ENCODE assay signal across 8 cellular contexts in the genomic region with DNA sequence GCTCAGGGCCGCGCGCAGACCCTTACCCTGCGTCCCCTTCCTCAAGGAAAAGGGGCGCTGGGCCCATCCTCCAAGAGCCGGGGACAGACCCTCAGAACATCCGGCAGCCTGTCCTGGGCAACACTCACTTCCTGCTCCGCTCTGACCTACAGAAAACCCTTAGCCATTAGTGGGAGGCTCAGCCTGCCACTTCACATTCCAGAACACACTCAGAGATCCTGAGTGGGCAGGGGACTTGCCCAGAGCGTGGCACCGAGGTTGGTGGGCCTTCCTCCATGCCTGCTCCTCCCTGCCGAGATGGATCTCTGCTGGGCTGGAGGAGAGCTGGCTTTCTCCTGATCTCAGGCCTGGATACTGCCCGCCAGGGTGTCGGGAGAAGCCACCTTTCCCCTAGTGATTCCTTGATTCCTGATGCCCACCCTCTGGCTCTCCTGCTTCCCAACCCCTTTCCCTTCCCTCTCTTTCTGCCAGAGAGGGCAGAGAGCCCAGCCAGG. TPM values are rescaled to one million over a fixed set of nuclear protein-coding genes. Genes with fewer than 3 reads are reported as not detected.
DNase-seq lines count a peak whose midpoint lies in the region; ATAC-seq and TF ChIP-seq lines count a peak whose summit lies in the region.

No MANE protein-coding gene starts in this region.

- peaks cover 33 to 43% of the 10 kb centered on the region in 2 experiments for H3K4me1 Mint-ChIP-seq in H9
- peaks cover 8% of the 10 kb centered on the region for H3K4me1 Mint-ChIP-seq in activated T-helper 17 cell treated with anti-CD3 and anti-CD28 coated beads, Interleukin-2, amount 50 U/mL, for 72 hours

- no peak overlapping the region for H2BK5ac ChIP-seq in H9 (ENCODE audit: insufficient read length, low read length)

- H3K36me3 Mint-ChIP-seq in H9 (ENCODE audit: insufficient read depth in 1 of 3, low read depth in 3 of 3): peaks cover 0 to 2% (median 0%) of the 10 kb centered on the region in 3 experiments; a peak in 1 of 7 replicates
- no peaks in the 10 kb centered on the region for H3K36me3 Mint-ChIP-seq in activated T-helper 17 cell treated with anti-CD3 and anti-CD28 coated beads, Interleukin-2, amount 50 U/mL, for 72 hours (ENCODE audit: low read depth)

- no peak overlapping the region for H3T11ph ChIP-seq in H9 (ENCODE audit: low read length)

- H3K27ac Mint-ChIP-seq in H9: no peak overlapping the region
- H3K27ac Mint-ChIP-seq in activated T-helper 17 cell treated with anti-CD3 and anti-CD28 coated beads, Interleukin-2, amount 50 U/mL, for 72 hours: peak overlapping the region; percentile 93

- peaks cover 3% of the 10 kb centered on the region for H3K23me2 ChIP-seq in H9 (ENCODE audit: insufficient read length, low read depth, low read length, poor library complexity, severe bottlenecking)

- H3K23ac ChIP-seq in H9 (ENCODE audit: insufficient read length, low read depth, low read length): no peak overlapping the region

- H3K79me1 ChIP-seq in H9 (ENCODE audit: insufficient read depth, low read depth, low read length, poor library complexity, severe bottlenecking): no peaks in the 10 kb centered on the region

- H3K9ac ChIP-seq in H9 (ENCODE audit: extremely low read depth, insufficient read length, low read length) (no peak overlapping the region), stomach smooth muscle (ENCODE audit: low read length in 2 of 2) (no peak overlapping the region)

- H3K4me3 ChIP-seq in kidney epithelial cell (ENCODE audit: low read depth, low read length) (peak overlapping the region; percentile 33), stomach smooth muscle (ENCODE audit: low read length in 2 of 2) (peak overlapping the region; percentile 30 to 70)

- no peak overlapping the region for H2AK5ac ChIP-seq in H9 (ENCODE audit: insufficient read length, low read length)

- no peak overlapping the region for H3K14ac ChIP-seq in H9 (ENCODE audit: insufficient read depth, low read length)

- no peak overlapping the region for H2AFZ ChIP-seq in H9 (ENCODE audit: low read length)

- peaks cover 5% of the 10 kb centered on the region; the same call in 1 of the 2 replicates for H3K4me1 ChIP-seq in H9 (ENCODE audit: insufficient read depth, low read length)
- peaks cover 28% of the 10 kb centered on the region for H3K4me1 ChIP-seq in stomach smooth muscle (ENCODE audit: control insufficient read depth, insufficient read depth, low read length)

- H4K91ac ChIP-seq in H9 (ENCODE audit: insufficient read length, low read depth, low read length): no peak overlapping the region

- ATAC-seq in activated T-helper 17 cell treated with anti-CD3 and anti-CD28 coated beads, Interleukin-2, amount 50 U/mL, for 72 hours (replicated peaks): peak; percentile 37
- ATAC-seq in GM21360 (IDR thresholded peaks at IDR 0.05; ENCODE audit: unreplicated experiment): no peak

- no peak overlapping the region for H2BK12ac ChIP-seq in H9 (ENCODE audit: insufficient read length, low read depth, low read length)

- peaks cover 9% of the 10 kb centered on the region for H3K27me3 Mint-ChIP-seq in H9 (ENCODE audit: low read depth)
- H3K27me3 Mint-ChIP-seq in activated T-helper 17 cell treated with anti-CD3 and anti-CD28 coated beads, Interleukin-2, amount 50 U/mL, for 72 hours: no peaks in the 10 kb centered on the region

- peak overlapping the region; percentile 63 to 83 for H3K4me3 Mint-ChIP-seq in H9
- peak overlapping the region; percentile 85 for H3K4me3 Mint-ChIP-seq in activated T-helper 17 cell treated with anti-CD3 and anti-CD28 coated beads, Interleukin-2, amount 50 U/mL, for 72 hours

- no peak overlapping the region for H4K8ac ChIP-seq in H9 (replicated peaks; ENCODE audit: insufficient read length, low read depth, low read length)

- no peaks in the 10 kb centered on the region for H3K36me3 ChIP-seq in kidney epithelial cell (ENCODE audit: control insufficient read depth, insufficient read depth, low read length)
- peaks cover 0 to 2% of the 10 kb centered on the region in 2 donors for H3K36me3 ChIP-seq in stomach smooth muscle (ENCODE audit: control insufficient read depth in 2 of 2, insufficient read depth in 2 of 2, low read length in 2 of 2)

- H3K9me3 ChIP-seq in H9 (ENCODE audit: control insufficient read depth, low read depth, low read length): no peaks in the 10 kb centered on the region
- H3K9me3 ChIP-seq in stomach smooth muscle (ENCODE audit: control insufficient read depth in 2 of 2, low read length in 2 of 2): no peaks in the 10 kb centered on the region

- no peak overlapping the region for H3K56ac ChIP-seq in H9 (ENCODE audit: insufficient read length, low read depth, low read length)

- no peak overlapping the region for H2BK20ac ChIP-seq in H9 (ENCODE audit: low read depth, low read length, poor library complexity, severe bottlenecking)

- H3K4me2 ChIP-seq in H9 (ENCODE audit: insufficient read depth, insufficient read length, low read length): peak overlapping the region; percentile 4

- H2BK120ac ChIP-seq in H9 (ENCODE audit: low read depth, low read length, poor library complexity, severe bottlenecking): no peak overlapping the region

- no peaks in the 10 kb centered on the region for H3K79me2 ChIP-seq in H9 (ENCODE audit: insufficient read depth, low read length)

- no peaks in the 10 kb centered on the region for H4K20me1 ChIP-seq in H9 (ENCODE audit: control insufficient read depth, insufficient read depth, insufficient read length)

- H2BK15ac ChIP-seq in H9 (ENCODE audit: low read depth, low read length): no peak overlapping the region

- no peak overlapping the region for H4K5ac ChIP-seq in H9 (ENCODE audit: insufficient read length, low read depth, low read length)

- no peak overlapping the region for H3K4ac ChIP-seq in H9 (ENCODE audit: low read depth, low read length)

- TF ChIP-seq CTCF in H9 (conservative IDR thresholded peaks at IDR 0.05) (no peak), kidney epithelial cell (IDR thresholded peaks at IDR 0.05; ENCODE audit: insufficient read depth, low read length, poor library complexity, severe bottlenecking) (no peak)

- WGBS in H9 (ENCODE audit: extremely low coverage, insufficient read length, low lambda C conversion rate): no CpG with 5 or more reads among the region's 13 CpGs

- peaks cover 0 to 8% of the 10 kb centered on the region in 2 experiments; a peak in 1 of 5 replicates for H3K9me3 Mint-ChIP-seq in H9
- no peaks in the 10 kb centered on the region for H3K9me3 Mint-ChIP-seq in activated T-helper 17 cell treated with anti-CD3 and anti-CD28 coated beads, Interleukin-2, amount 50 U/mL, for 72 hours

- H3K27me3 ChIP-seq in H9 (ENCODE audit: insufficient read depth, low read length): no peaks in the 10 kb centered on the region; the same call in 1 of the 2 replicates
- no peaks in the 10 kb centered on the region for H3K27me3 ChIP-seq in kidney epithelial cell (ENCODE audit: control insufficient read depth, insufficient read depth, low read length)
- H3K27me3 ChIP-seq in stomach smooth muscle (ENCODE audit: control insufficient read depth in 1 of 2, insufficient read depth in 2 of 2, low read length in 2 of 2): no peaks in the 10 kb centered on the region

- H3K18ac ChIP-seq in H9 (ENCODE audit: insufficient read length, low read depth, low read length): no peak overlapping the region

- H3K27ac ChIP-seq in H9 (ENCODE audit: insufficient read length, low read depth, low read length): no peak overlapping the region
- no peak overlapping the region for H3K27ac ChIP-seq in stomach smooth muscle (ENCODE audit: low read length)

- DNase-seq in H9 (no peak), kidney epithelial cell (ENCODE audit: low read depth) (no peak), NCI-H187 treated with DMSO at 0.1 percent for 48 hours (lab: John Stamatoyannopoulos, UW) (no peak), NCI-H1417 treated with DMSO at 0.1 percent for 48 hours (lab: John Stamatoyannopoulos, UW) (no peak)
- DNase-seq in stimulated activated CD4-positive, alpha-beta T cell treated with anti-CD3 and anti-CD28 coated beads, Interleukin-2, amount 100 ng/mL, for 48 hours: no peak

RNA-seq across cellular contexts. Expression of a gene that starts 1.5 kb away (rescaled TPM):
- total RNA-seq in H9 (2021): 2.1 and 2.4 TPM in 2 replicates
- 1 to 10 TPM; 2.5 to 5.7 TPM for total RNA-seq in activated T-helper 17 cell treated with anti-CD3 and anti-CD28 coated beads, Interleukin-2, amount 50 U/mL, for 72 hours
- total RNA-seq in kidney epithelial cell: 34.9 and 41.0 TPM in 2 replicates

RNA-seq across cellular contexts. Expression of a gene that starts 5.6 kb away (rescaled TPM):
- total RNA-seq in H9 (2021) (5.4 and 6.0 TPM in 2 replicates), kidney epithelial cell (7.9 and 12.8 TPM in 2 replicates)
- 1 to 10 TPM; 2.4 to 6.1 TPM for total RNA-seq in activated T-helper 17 cell treated with anti-CD3 and anti-CD28 coated beads, Interleukin-2, amount 50 U/mL, for 72 hours

RNA-seq across cellular contexts. Expression of a gene that starts 15.4 kb away (rescaled TPM):
- total RNA-seq in H9 (2021): 11.8 and 12.9 TPM in 2 replicates
- 1 to 10 TPM in 1 of 2 donors, under 1 TPM in 1; 0.52 to 1.6 TPM for total RNA-seq in activated T-helper 17 cell treated with anti-CD3 and anti-CD28 coated beads, Interleukin-2, amount 50 U/mL, for 72 hours
- 9.1 and 15.5 TPM in 2 replicates for total RNA-seq in kidney epithelial cell

RNA-seq across cellular contexts. Expression of a gene that starts 40.6 kb away (rescaled TPM):
- 402 and 408 TPM in 2 replicates for total RNA-seq in H9 (2021)
- total RNA-seq in activated T-helper 17 cell treated with anti-CD3 and anti-CD28 coated beads, Interleukin-2, amount 50 U/mL, for 72 hours: 100 to 1,000 TPM; 353 to 426 TPM
- 185 and 220 TPM in 2 replicates for total RNA-seq in kidney epithelial cell
